12 cellular contexts compared by ENCODE assay signal in the genomic region with DNA sequence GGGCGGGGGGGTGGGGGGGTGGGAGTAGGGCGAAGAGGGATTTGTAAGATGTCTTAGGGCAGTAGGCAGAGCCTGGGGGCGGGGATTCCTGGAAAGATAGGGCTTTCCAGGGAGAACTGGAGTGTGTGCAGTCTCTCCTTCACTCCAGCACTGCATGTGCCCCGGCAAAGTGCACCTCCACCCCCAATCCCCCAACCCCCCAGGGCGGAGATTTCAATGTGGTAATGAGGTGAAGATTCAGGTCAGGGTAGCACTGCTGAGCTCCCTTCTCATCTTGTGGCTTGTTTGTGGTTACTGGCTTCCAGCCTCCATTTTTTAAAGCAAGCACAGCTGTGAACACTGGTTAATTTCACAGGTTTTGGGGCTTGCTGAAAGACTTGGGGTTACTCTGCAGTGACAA. TPM values are rescaled to one million over a fixed set of nuclear protein-coding genes. Genes with fewer than 3 reads are reported as not detected.
DNase-seq lines count a peak whose midpoint lies in the region; ATAC-seq and TF ChIP-seq lines count a peak whose summit lies in the region.
"Had no signal": no experiment of that assay in that cellular context is flagged by ENCODE, and none has a peak within 500 bp of the region (broad histone marks: within the 10 kb centered on the region; RNA-seq: fewer than 3 reads in every experiment).

No MANE protein-coding gene starts in this region.

- H3K36me3 ChIP-seq in smooth muscle cell (ENCODE audit: low read depth) (no peaks in the 10 kb centered on the region), heart left ventricle (no peaks in the 10 kb centered on the region)

- peaks cover 4% of the 10 kb centered on the region for H3F3A ChIP-seq in smooth muscle cell (ENCODE audit: low read depth)

- H3K4me3 ChIP-seq in astrocyte of the cerebellum (ENCODE audit: low read depth, low read length), result no peak overlapping the region
- no peak overlapping the region for H3K4me3 ChIP-seq in smooth muscle cell
- no peak overlapping the region for H3K4me3 ChIP-seq in heart left ventricle

- TF ChIP-seq CTCF in astrocyte of the cerebellum (IDR thresholded peaks at IDR 0.05; ENCODE audit: low read depth, low read length, missing control alignments), result no peak
- TF ChIP-seq CTCF in smooth muscle cell (IDR thresholded peaks at IDR 0.05; ENCODE audit: borderline replicate concordance, insufficient read depth, poor library complexity, severe bottlenecking), result no peak
- no peak for TF ChIP-seq CTCF in heart left ventricle (IDR thresholded peaks at IDR 0.05)

- no peaks in the 10 kb centered on the region for H3K79me2 ChIP-seq in smooth muscle cell (ENCODE audit: low read depth)

- WGBS in smooth muscle cell (ENCODE audit: low lambda C conversion rate), result 12% methylated on average over 4 of the region's 5 CpGs
- 20 to 56% (median 31%) methylated on average over 5 of the region's 5 CpGs for WGBS in heart left ventricle, 4 donors

- DNase-seq in NCI-H1417 (lab: John Stamatoyannopoulos, UW) (peak in 2 of 3 experiments; percentile 10), NCI-H1417 treated with DMSO at 0.1 percent for 48 hours (lab: John Stamatoyannopoulos, UW) (no peak), RPMI8226 (peak; percentile 62), astrocyte of the cerebellum (ENCODE audit: low read depth) (peak; percentile 32), smooth muscle cell (lab: John Stamatoyannopoulos, UW; ENCODE audit: unreplicated experiment) (no peak), DMS 273 (lab: John Stamatoyannopoulos, UW; ENCODE audit: unreplicated experiment) (no peak), heart left ventricle (no peak)
- DNase-seq: glutamatergic neuron, NCI-H1694 treated with DMSO at 0.1 percent for 48 hours had no signal

- H3K9me3 ChIP-seq in smooth muscle cell (replicated peaks; ENCODE audit: low read depth) (no peaks in the 10 kb centered on the region), heart left ventricle (no peaks in the 10 kb centered on the region)

- H3K27ac ChIP-seq in smooth muscle cell (ENCODE audit: low read depth), result no peak overlapping the region
- no peak overlapping the region for H3K27ac ChIP-seq in heart left ventricle

- no peak for TF ChIP-seq POLR2A in heart left ventricle (IDR thresholded peaks at IDR 0.05)

- no peaks in the 10 kb centered on the region for H4K20me1 ChIP-seq in smooth muscle cell (ENCODE audit: low read depth)

- H3K27me3 ChIP-seq in smooth muscle cell (ENCODE audit: low read depth), result no peaks in the 10 kb centered on the region
- peaks cover 6 to 51% (median 27%) of the 10 kb centered on the region in 9 donors for H3K27me3 ChIP-seq in heart left ventricle

- intact Hi-C loops in heart left ventricle (cut with DNase I), result no loop called here

- no peak overlapping the region for H2AFZ ChIP-seq in smooth muscle cell (ENCODE audit: low read depth)

- no peak overlapping the region for H3K9ac ChIP-seq in smooth muscle cell (ENCODE audit: low read depth)

- no peak for ATAC-seq in HG03175 (IDR thresholded peaks at IDR 0.05; ENCODE audit: unreplicated experiment)
- ATAC-seq in heart left ventricle, result no peak

- in situ Hi-C loops in astrocyte of the cerebellum (cut with HindIII; ENCODE audit: low sequenced_read_pairs), result no loop called here

- peak overlapping the region; percentile 51 for H3K4me2 ChIP-seq in smooth muscle cell

- H3K4me1 ChIP-seq in smooth muscle cell (ENCODE audit: low read depth), result peaks cover 6% of the 10 kb centered on the region
- peaks cover 0 to 17% (median 0%) of the 10 kb centered on the region in 12 donors for H3K4me1 ChIP-seq in heart left ventricle

RNA-seq across cellular contexts. Expression of gene TMEM239, which starts 5.9 kb away (rescaled TPM):
- total RNA-seq in smooth muscle cell (not detected in 2 replicates), heart left ventricle (not detected)
- polyA plus RNA-seq in smooth muscle cell (not detected in 2 replicates), heart left ventricle (not detected)
- total RNA-seq: T-helper 2 cell treated with Interferon-gamma antibody and Interleukin-4, amounts not matched to agents 100 ng/mL and 5 ng/mL, for 36 hours had no signal
- polyA plus RNA-seq: AG04450 had no signal

RNA-seq across cellular contexts. Expression of gene C20orf141, which starts 7.3 kb away (rescaled TPM):
- total RNA-seq in smooth muscle cell (not detected in 2 replicates), heart left ventricle (not detected)
- polyA plus RNA-seq in smooth muscle cell (0.44 TPM in 1 of 2 replicates, not detected in the other), heart left ventricle (not detected)
- total RNA-seq: T-helper 2 cell treated with Interferon-gamma antibody and Interleukin-4, amounts not matched to agents 100 ng/mL and 5 ng/mL, for 36 hours had no signal
- polyA plus RNA-seq: AG04450 had no signal

RNA-seq across cellular contexts. Expression of gene PCED1A, which starts 18.4 kb away (rescaled TPM):
- total RNA-seq in smooth muscle cell (18.7 and 24.2 TPM in 2 replicates), heart left ventricle (10 to 100 TPM in 2 of 9 donors, 1 to 10 TPM in 7; 5.0 to 20.7 (median 6.8) TPM)
- polyA plus RNA-seq in smooth muscle cell (43.7 and 46.7 TPM in 2 replicates), heart left ventricle (10 to 100 TPM in 1 of 2 donors, 1 to 10 TPM in 1; 7.0 to 11.3 TPM)

RNA-seq across cellular contexts. Expression of gene VPS16, which starts 18.5 kb away (rescaled TPM):
- total RNA-seq in smooth muscle cell (26.3 and 30.2 TPM in 2 replicates), heart left ventricle (10 to 100 TPM; 13.9 to 28.6 (median 19.5) TPM)
- polyA plus RNA-seq in smooth muscle cell (32.4 and 36.9 TPM in 2 replicates), heart left ventricle (10 to 100 TPM; 19.8 to 21.2 TPM)

RNA-seq across cellular contexts. Expression of gene CPXM1, which starts 21.6 kb away (rescaled TPM):
- 40.2 and 54.0 TPM in 2 replicates for total RNA-seq in smooth muscle cell
- polyA plus RNA-seq in smooth muscle cell, result 74.8 and 99.3 TPM in 2 replicates
- 10 to 100 TPM in 2 of 9 donors, 1 to 10 TPM in 2, under 1 TPM in 5; 0.42 to 21.5 (median 0.72) TPM for total RNA-seq in heart left ventricle
- polyA plus RNA-seq in heart left ventricle, result 1 to 10 TPM in 1 of 2 donors, under 1 TPM in 1; 0.27 to 3.9 TPM

Comparison
In these comparisons a context has a peak if more than half of its experiments do, and no peak if none do; other contexts are left out.
1. DNase-seq: peak in NCI-H1417 (2 of 3), RPMI8226 (single experiment) and astrocyte of the cerebellum (single experiment); none in NCI-H1417 treated with DMSO at 0.1 percent for 48 hours (single experiment), smooth muscle cell (single experiment), DMS 273 (single experiment) and heart left ventricle (0 of 5).